Comparison of ENCODE assay signal across 11 cellular contexts in the genomic region with DNA sequence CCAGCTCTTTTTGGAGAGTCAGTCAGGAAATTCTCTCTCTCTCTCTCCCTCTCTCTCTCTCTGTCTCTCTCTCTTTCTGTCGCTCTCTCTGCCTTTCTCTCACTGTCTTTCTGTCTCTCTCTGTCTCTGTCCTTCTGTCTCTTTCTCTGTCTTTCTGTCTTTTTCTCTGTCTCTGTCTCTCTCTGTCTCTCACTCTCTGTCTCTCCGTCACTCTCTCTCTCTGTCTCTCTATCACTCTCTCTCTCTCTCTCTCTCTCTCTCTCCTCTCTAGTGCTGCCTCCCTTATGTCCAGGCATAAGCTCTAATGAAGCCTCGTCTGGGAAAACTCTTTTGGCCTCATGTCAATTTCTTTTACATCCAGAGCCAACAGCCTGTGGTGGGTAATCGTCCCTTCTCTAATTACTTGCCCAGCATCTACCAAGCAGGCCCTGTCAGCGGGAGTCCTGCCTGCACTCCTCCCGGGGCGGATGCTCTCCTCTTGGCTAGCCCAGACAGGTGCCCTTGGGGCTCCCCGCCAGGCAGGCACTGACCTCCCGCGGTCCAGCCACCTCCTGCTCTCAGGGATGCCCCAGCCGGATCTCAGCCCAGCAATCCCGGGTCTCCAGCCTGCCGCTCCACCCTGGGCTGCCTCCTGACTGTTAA.
DNase-seq lines count a peak whose midpoint lies in the region; ATAC-seq lines count a peak whose summit lies in the region.
"Had no signal": no experiment of that assay in that cellular context is flagged by ENCODE, and none has a peak within 500 bp of the region (broad histone marks: within the 10 kb centered on the region; RNA-seq: fewer than 3 reads in every experiment).

No MANE protein-coding gene starts in this region.

- POLR2A ChIA-PET in T-cell (lab: Charles Lee) = no interaction called here

- H3K27me3 Mint-ChIP-seq in T-cell = no peaks in the 10 kb centered on the region
- H3K27me3 Mint-ChIP-seq: activated CD4-positive, alpha-beta T cell treated with anti-CD3 and anti-CD28 coated beads, Interleukin-2, amount 10 ng/mL, durations not matched to agents 24 days and 14 days had no signal

- H3K4me3 Mint-ChIP-seq in T-cell = no peak overlapping the region
- H3K4me3 Mint-ChIP-seq: activated CD4-positive, alpha-beta T cell treated with anti-CD3 and anti-CD28 coated beads, Interleukin-2, amount 10 ng/mL, durations not matched to agents 24 days and 14 days had no signal

- H3K27ac ChIP-seq in right cardiac atrium (ENCODE audit: low read length) = no peak overlapping the region
- H3K27ac ChIP-seq: neutrophil had no signal

- H3K4me1 Mint-ChIP-seq in T-cell = peaks cover 35 to 44% (median 42%) of the 10 kb centered on the region in 3 donors

- no peaks in the 10 kb centered on the region for H3K27me3 ChIP-seq in right cardiac atrium (ENCODE audit: control insufficient read depth, insufficient read depth)
- H3K27me3 ChIP-seq: neutrophil had no signal

- no peak overlapping the region for H3K4me3 ChIP-seq in right cardiac atrium (ENCODE audit: low read length)

- no peaks in the 10 kb centered on the region for H3K9me3 ChIP-seq in right cardiac atrium (ENCODE audit: control insufficient read depth, low read length)
- H3K9me3 ChIP-seq: neutrophil had no signal

- CTCF ChIA-PET in T-cell (lab: Charles Lee) = interaction anchor here (0.5 to 3.0 kb wide), 4 partner anchors 66 to 558 kb away, joined by 3 to 15 read pairs (median 5); no protein-coding TSS in a partner anchor

- DNase-seq in Right ventricle myocardium superior = peak; percentile 67
- DNase-seq in cardiac septum (ENCODE audit: low spot score) = no peak
- no peak for DNase-seq in T-cell
- DNase-seq in right cardiac atrium = peak; percentile 44 to 84 (median 73)
- DNase-seq in ureter (ENCODE audit: low spot score) = peak; percentile 44
- no peak for DNase-seq in NCI-H1436 treated with DMSO at 0.1 percent for 48 hours (lab: John Stamatoyannopoulos, UW)
- no peak for DNase-seq in NCI-H526 (lab: John Stamatoyannopoulos, UW)
- DNase-seq: activated CD4-positive, alpha-beta T cell treated with anti-CD3 and anti-CD28 coated beads, Interleukin-2, amount 10 ng/mL, durations not matched to agents 24 days and 14 days; AML-193 had no signal

- ATAC-seq in Right ventricle myocardium superior (ENCODE audit: poor library complexity) = peak; percentile 38
- no peak for ATAC-seq in T-cell (replicated peaks in 1 of 4)
- ATAC-seq in right cardiac atrium = peak; percentile 23 to 34
- ATAC-seq in HG03135 (IDR thresholded peaks at IDR 0.05; ENCODE audit: unreplicated experiment) = no peak

- WGBS in right cardiac atrium = 23% methylated on average over 13 of the region's 13 CpGs

- no peaks in the 10 kb centered on the region for H3K9me3 Mint-ChIP-seq in T-cell
- H3K9me3 Mint-ChIP-seq: activated CD4-positive, alpha-beta T cell treated with anti-CD3 and anti-CD28 coated beads, Interleukin-2, amount 10 ng/mL, durations not matched to agents 24 days and 14 days had no signal

- H3K27ac Mint-ChIP-seq in T-cell = peak overlapping the region; percentile 99
- H3K27ac Mint-ChIP-seq: activated CD4-positive, alpha-beta T cell treated with anti-CD3 and anti-CD28 coated beads, Interleukin-2, amount 10 ng/mL, durations not matched to agents 24 days and 14 days had no signal

- peaks cover 12% of the 10 kb centered on the region for H3K4me1 ChIP-seq in right cardiac atrium (ENCODE audit: control insufficient read depth, insufficient read depth, low read length)

- intact Hi-C loops in Right ventricle myocardium superior (cut with DNase I) (loop anchor here (2.0 kb wide), 1 partner anchor 99 kb away; no protein-coding TSS in a partner anchor), cardiac septum (cut with DNase I) (loop anchor here (5.0 to 10.0 kb wide), 2 partner anchors 105 to 143 kb away; a partner anchor contains a TSS), right cardiac atrium (cut with DNase I) (loop anchor here in 1 of 4 donors (5.0 kb wide), 1 partner anchor 98 kb away; a partner anchor contains a TSS)

- no peaks in the 10 kb centered on the region for H3K36me3 Mint-ChIP-seq in T-cell

Comparison
In these comparisons a context has a peak if more than half of its experiments do, and no peak if none do; other contexts are left out.
1. DNase-seq: peak in Right ventricle myocardium superior (single experiment), right cardiac atrium (3 of 3) and ureter (single experiment); none in cardiac septum (single experiment), T-cell (0 of 34), NCI-H1436 treated with DMSO at 0.1 percent for 48 hours (single experiment) and NCI-H526 (0 of 2).
2. ATAC-seq: peak in Right ventricle myocardium superior (single experiment) and right cardiac atrium (2 of 2); none in T-cell (0 of 4) and HG03135 (single experiment).